In genomic region chr12:110641512-110641911, GRCh38 we compare ENCODE assay signal across 13 cellular contexts. TPM values are rescaled to one million over a fixed set of nuclear protein-coding genes. Genes with fewer than 3 reads are reported as not detected.
A peak's percentile ranks its signal among the peaks of the same experiment; 100 is the strongest.
DNase-seq lines count a peak whose midpoint lies in the region; ATAC-seq and TF ChIP-seq lines count a peak whose summit lies in the region.
"Had no signal": no experiment of that assay in that cellular context is flagged by ENCODE, and none has a peak within 500 bp of the region (broad histone marks: within the 10 kb centered on the region; RNA-seq: fewer than 3 reads in every experiment).

No MANE protein-coding gene starts in this region.

- H3K4me1 Mint-ChIP-seq in naive B cell: peaks cover 81 to 100% (median 95%) of the 10 kb centered on the region in 3 donors

- peaks cover 14 to 31% of the 10 kb centered on the region in 2 donors for H3K36me3 Mint-ChIP-seq in naive B cell

- H3K27ac ChIP-seq in uterus: peak overlapping the region; percentile 49 to 65
- H3K27ac ChIP-seq: A549 had no signal

- H3K27me3 ChIP-seq in uterus: no peaks in the 10 kb centered on the region

- H3K4me1 ChIP-seq in uterus: peaks cover 0 to 4% of the 10 kb centered on the region in 2 donors

- DNase-seq in NCI-H82 (lab: John Stamatoyannopoulos, UW): peak; percentile 59
- DNase-seq in NCI-H82 treated with DMSO at 0.1 percent for 48 hours (lab: John Stamatoyannopoulos, UW; ENCODE audit: unreplicated experiment): no peak
- peak; percentile 76 for DNase-seq in choroid plexus epithelial cell (ENCODE audit: low read depth)
- no peak for DNase-seq in naive B cell
- peak; percentile 47 to 51 for DNase-seq in uterus
- DNase-seq: GOT3, KG1, mesendoderm had no signal

- no peaks in the 10 kb centered on the region for H3K9me3 ChIP-seq in uterus
- H3K9me3 ChIP-seq: A549 had no signal

- H3K27me3 Mint-ChIP-seq in naive B cell: no peaks in the 10 kb centered on the region

- no peaks in the 10 kb centered on the region for H3K36me3 ChIP-seq in uterus

- H3K4me3 ChIP-seq in choroid plexus epithelial cell (ENCODE audit: low read depth, low read length): no peak overlapping the region
- H3K4me3 ChIP-seq in uterus: no peak overlapping the region
- H3K4me3 ChIP-seq: A549 had no signal

- peak overlapping the region; percentile 82 to 100 (median 98) for H3K27ac Mint-ChIP-seq in naive B cell
- H3K27ac Mint-ChIP-seq: activated T-helper 2 cell treated with anti-CD3 and anti-CD28 coated beads, Interferon-gamma antibody, Interleukin-2, Interleukin-4, amounts not matched to agents 10 μg/mL and 5 μg/mL and 100 μg/mL, durations not matched to agents 14 hours and 24 hours and 36 hours had no signal

- ATAC-seq in naive B cell (ENCODE audit: low read depth in 2 of 2) (no peak), GM21526 (IDR thresholded peaks at IDR 0.05; ENCODE audit: low FRiP score, unreplicated experiment) (no peak), GM21737 (IDR thresholded peaks at IDR 0.05; ENCODE audit: unreplicated experiment) (no peak), HG02870 (IDR thresholded peaks at IDR 0.05; ENCODE audit: unreplicated experiment) (no peak)
- ATAC-seq: A549 had no signal

- peak overlapping the region; percentile 24 to 90 (median 76) for H3K4me3 Mint-ChIP-seq in naive B cell

- TF ChIP-seq CTCF in choroid plexus epithelial cell (conservative IDR thresholded peaks at IDR 0.05; ENCODE audit: low read depth, low read length) (peak; percentile 39), uterus (IDR thresholded peaks at IDR 0.05) (peak in 1 of 4 experiments; percentile 4)

- intact Hi-C loops in uterus (cut with DNase I; ENCODE audit: low total_unique reads): no loop called here

- H3K9me3 Mint-ChIP-seq in naive B cell: peaks cover 0 to 4% (median 0%) of the 10 kb centered on the region in 7 donors
- H3K9me3 Mint-ChIP-seq: activated T-helper 2 cell treated with anti-CD3 and anti-CD28 coated beads, Interferon-gamma antibody, Interleukin-2, Interleukin-4, amounts not matched to agents 10 μg/mL and 5 μg/mL and 100 μg/mL, durations not matched to agents 14 hours and 24 hours and 36 hours had no signal

- TF ChIP-seq POLR2A in uterus (IDR thresholded peaks at IDR 0.05): no peak

RNA-seq across cellular contexts. Expression of gene TCTN1, which starts 27.6 kb away (rescaled TPM):
- 100 to 1,000 TPM in 1 of 6 donors, 10 to 100 TPM in 5; 52.8 to 109 (median 84.3) TPM for polyA plus RNA-seq in naive B cell (ENCODE audit: low read depth in 6 of 6)
- total RNA-seq in uterus: 10 to 100 TPM; 40.0 to 61.8 (median 49.9) TPM

RNA-seq across cellular contexts. Expression of gene HVCN1, which starts 47.4 kb away (rescaled TPM):
- polyA plus RNA-seq in naive B cell (ENCODE audit: low read depth in 6 of 6): 100 to 1,000 TPM; 654 to 887 (median 845) TPM
- total RNA-seq in uterus: 10 to 100 TPM in 3 of 4 donors, 1 to 10 TPM in 1; 3.8 to 18.1 (median 14.0) TPM

RNA-seq across cellular contexts. Expression of gene PPTC7, which starts 58.4 kb away (rescaled TPM):
- polyA plus RNA-seq in naive B cell (ENCODE audit: low read depth in 6 of 6): 10 to 100 TPM in 5 of 6 donors, 1 to 10 TPM in 1; 7.1 to 21.3 (median 15.9) TPM
- total RNA-seq in uterus: 10 to 100 TPM in 3 of 4 donors, 1 to 10 TPM in 1; 3.6 to 34.1 (median 21.1) TPM

Comparison
In these comparisons a context has a peak if more than half of its experiments do, and no peak if none do; other contexts are left out.
1. DNase-seq: peak in NCI-H82 (single experiment), choroid plexus epithelial cell (single experiment) and uterus (2 of 2); none in NCI-H82 treated with DMSO at 0.1 percent for 48 hours (single experiment) and naive B cell (single experiment).